In the genomic region with DNA sequence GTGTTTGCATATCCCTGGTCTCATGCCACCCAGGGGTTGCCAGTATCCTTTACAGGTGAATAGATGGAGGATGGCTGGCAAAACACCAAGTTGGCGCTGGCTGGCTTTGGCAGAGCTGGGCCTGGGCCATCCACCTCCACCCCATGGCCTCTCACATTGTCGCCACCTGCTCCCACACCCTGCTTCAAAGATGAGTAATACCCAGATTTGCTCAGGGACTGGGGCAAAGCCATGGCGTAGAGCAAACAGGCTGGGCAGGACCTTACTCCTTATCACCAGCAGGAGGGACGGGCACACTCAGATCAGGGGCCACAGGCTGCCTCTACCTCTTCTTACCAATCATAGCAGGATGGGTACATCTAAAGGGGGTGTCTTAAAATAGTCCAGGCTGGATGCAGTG, we compare ENCODE assay signal across 18 cellular contexts. TPM values are rescaled to one million over a fixed set of nuclear protein-coding genes. Genes with fewer than 3 reads are reported as not detected.
DNase-seq lines count a peak whose midpoint lies in the region; ATAC-seq and TF ChIP-seq lines count a peak whose summit lies in the region.
"Had no signal": no experiment of that assay in that cellular context is flagged by ENCODE, and none has a peak within 500 bp of the region (broad histone marks: within the 10 kb centered on the region; RNA-seq: fewer than 3 reads in every experiment).

No MANE protein-coding gene starts in this region.

- intact Hi-C loops in body of pancreas (cut with DNase I) = no loop called here

- TF ChIP-seq CTCF in DND-41 (IDR thresholded peaks at IDR 0.05; ENCODE audit: borderline replicate concordance, extremely low read depth, low read length, poor library complexity, severe bottlenecking) (no peak), body of pancreas (IDR thresholded peaks at IDR 0.05) (peak in 6 of 7 experiments; percentile 7 to 61 (median 59))

- H3K27ac ChIP-seq in DND-41 (ENCODE audit: low read length) = no peak overlapping the region
- peak overlapping the region; percentile 27 to 65 (median 54) for H3K27ac ChIP-seq in body of pancreas
- H3K27ac ChIP-seq in mucosa of rectum (ENCODE audit: low read depth in 2 of 2, low read length in 2 of 2) = peak overlapping the region; percentile 78 to 93
- H3K27ac ChIP-seq: BLaER1, gastrocnemius medialis had no signal

- no peaks in the 10 kb centered on the region for H3K27me3 ChIP-seq in DND-41 (ENCODE audit: insufficient read depth, low read length, poor library complexity)
- no peaks in the 10 kb centered on the region for H3K27me3 ChIP-seq in body of pancreas
- no peaks in the 10 kb centered on the region for H3K27me3 ChIP-seq in mucosa of rectum (ENCODE audit: control insufficient read depth in 2 of 2, insufficient read depth in 2 of 2, low read length in 2 of 2)
- H3K27me3 ChIP-seq: BLaER1, gastrocnemius medialis had no signal

- H3K9ac ChIP-seq in DND-41 (ENCODE audit: low read depth, low read length) (no peak overlapping the region), mucosa of rectum (ENCODE audit: low read depth in 1 of 2, low read length in 2 of 2) (no peak overlapping the region)
- H3K9ac ChIP-seq: BLaER1 had no signal

- H3K9me3 ChIP-seq in DND-41 (ENCODE audit: insufficient read depth, low read length, severe bottlenecking) = no peaks in the 10 kb centered on the region
- no peaks in the 10 kb centered on the region for H3K9me3 ChIP-seq in body of pancreas
- H3K9me3 ChIP-seq in mucosa of rectum (ENCODE audit: control insufficient read depth in 2 of 2, low read length in 2 of 2) = no peaks in the 10 kb centered on the region
- H3K9me3 ChIP-seq: BLaER1, gastrocnemius medialis had no signal

- no peak overlapping the region for H2AFZ ChIP-seq in DND-41 (ENCODE audit: low read depth, low read length)

- DNase-seq in DND-41 (no peak), M059J (ENCODE audit: low read depth) (peak; percentile 34), body of pancreas (peak; percentile 92 to 96 (median 95)), NCI-H526 treated with DMSO at 0.1 percent for 48 hours (lab: John Stamatoyannopoulos, UW) (no peak)
- no peak for DNase-seq in effector CD4-positive, alpha-beta T cell
- DNase-seq: activated T-cell treated with anti-CD3 and anti-CD28 coated beads, Interleukin-2, amount 50 U/mL, for 48 hours; effector CD8-positive, alpha-beta T cell; NCI-H1930; right cardiac atrium; stimulated activated naive CD8-positive, alpha-beta T cell treated with anti-CD3 and anti-CD28 coated beads, Interleukin-15, Interleukin-2, amounts not matched to agents 100 U/mL and 50 U/mL, for 24 hours; T-cell had no signal

- H3K4me3 ChIP-seq in DND-41 (ENCODE audit: low read depth in 1 of 2, low read length in 2 of 2) = no peak overlapping the region
- H3K4me3 ChIP-seq in body of pancreas = no peak overlapping the region
- H3K4me3 ChIP-seq in mucosa of rectum (ENCODE audit: low read length in 2 of 2) = no peak overlapping the region
- H3K4me3 ChIP-seq: BLaER1, gastrocnemius medialis had no signal

- H3K79me2 ChIP-seq in DND-41 (ENCODE audit: insufficient read depth, low read length) = no peaks in the 10 kb centered on the region

- peak in 1 of 3 donors; percentile 11 for TF ChIP-seq POLR2A in body of pancreas (IDR thresholded peaks at IDR 0.05)

- no peaks in the 10 kb centered on the region for H3K4me1 ChIP-seq in DND-41 (ENCODE audit: insufficient read depth, low read length)
- peaks cover 64% of the 10 kb centered on the region for H3K4me1 ChIP-seq in body of pancreas
- H3K4me1 ChIP-seq in mucosa of rectum (ENCODE audit: control insufficient read depth in 2 of 2, insufficient read depth in 2 of 2, low read length in 2 of 2) = peaks cover 38 to 50% of the 10 kb centered on the region in 2 donors

- WGBS in body of pancreas, 2 donors = 40 to 60% methylated on average over 2 to 4 of the region's 4 CpGs

- no peaks in the 10 kb centered on the region for H4K20me1 ChIP-seq in DND-41 (ENCODE audit: insufficient read depth, low read length)
- H4K20me1 ChIP-seq: BLaER1 had no signal

- ATAC-seq in DND-41 (ENCODE audit: insufficient read depth, low read depth) = peak; percentile 40; the same call in 1 of the 3 replicates
- peak; percentile 91 for ATAC-seq in body of pancreas
- no peak for ATAC-seq in HG03045 (IDR thresholded peaks at IDR 0.05; ENCODE audit: unreplicated experiment)
- no peak for ATAC-seq in GM18520 (IDR thresholded peaks at IDR 0.05; ENCODE audit: unreplicated experiment)
- ATAC-seq: activated CD4-positive, CD25-positive, alpha-beta regulatory T cell treated with anti-CD3 and anti-CD28 coated beads, Interleukin-2, amount 50 U/mL, for 24 hours; gastrocnemius medialis; stimulated activated naive CD8-positive, alpha-beta T cell treated with anti-CD3 and anti-CD28 coated beads, Interleukin-15, Interleukin-2, amounts not matched to agents 100 U/mL and 50 U/mL, for 24 hours; T-cell had no signal

- no peak overlapping the region for H3K4me2 ChIP-seq in DND-41 (ENCODE audit: insufficient read depth, low read length)
- H3K4me2 ChIP-seq: BLaER1 had no signal

- peaks cover 46% of the 10 kb centered on the region for H3K36me3 ChIP-seq in DND-41 (ENCODE audit: insufficient read depth, low read length)
- peaks cover 0 to 3% of the 10 kb centered on the region in 2 donors for H3K36me3 ChIP-seq in body of pancreas (replicated peaks in 1 of 2; ENCODE audit: insufficient read depth in 1 of 2, low read depth in 2 of 2)
- peaks cover 23 to 24% of the 10 kb centered on the region in 2 donors for H3K36me3 ChIP-seq in mucosa of rectum (ENCODE audit: control insufficient read depth in 2 of 2, insufficient read depth in 2 of 2, low read length in 2 of 2)

RNA-seq across cellular contexts. Expression of gene PLA2G10, which starts 24.3 kb away (rescaled TPM):
- total RNA-seq in M059J (2014; rRNA removed; shearing (Covaris generic)) = not detected in 2 replicates
- total RNA-seq in body of pancreas = 1 to 10 TPM in 1 of 2 donors, not detected in 1; 2.6 TPM
- total RNA-seq: aorta, gastrocnemius medialis, right cardiac atrium had no signal

RNA-seq across cellular contexts. Expression of gene NPIPA3, which starts 33.4 kb away (rescaled TPM):
- total RNA-seq in M059J (2014; rRNA removed; shearing (Covaris generic)) = 0.22 TPM in 1 of 2 replicates, not detected in the other
- total RNA-seq in body of pancreas = not detected

RNA-seq across cellular contexts. Expression of gene BFAR, which starts 37.0 kb away (rescaled TPM):
- 181 and 195 TPM in 2 replicates for total RNA-seq in M059J (2014; rRNA removed; shearing (Covaris generic))
- 10 to 100 TPM; 38.2 to 43.6 TPM for total RNA-seq in body of pancreas

RNA-seq across cellular contexts. Expression of gene PARN, which starts 39.7 kb away (rescaled TPM):
- total RNA-seq in M059J (2014; rRNA removed; shearing (Covaris generic)) = 50.2 and 54.3 TPM in 2 replicates
- 10 to 100 TPM; 24.1 to 99.9 TPM for total RNA-seq in body of pancreas

Comparison
In these comparisons a context has a peak if more than half of its experiments do, and no peak if none do; other contexts are left out.
1. ATAC-seq: peak in DND-41 (single experiment) and body of pancreas (single experiment); none in HG03045 (single experiment) and GM18520 (single experiment).
2. DNase-seq: peak in M059J (single experiment) and body of pancreas (4 of 4); none in DND-41 (single experiment), NCI-H526 treated with DMSO at 0.1 percent for 48 hours (single experiment) and effector CD4-positive, alpha-beta T cell (single experiment).